15 cellular contexts compared by ENCODE assay signal in the genomic region with DNA sequence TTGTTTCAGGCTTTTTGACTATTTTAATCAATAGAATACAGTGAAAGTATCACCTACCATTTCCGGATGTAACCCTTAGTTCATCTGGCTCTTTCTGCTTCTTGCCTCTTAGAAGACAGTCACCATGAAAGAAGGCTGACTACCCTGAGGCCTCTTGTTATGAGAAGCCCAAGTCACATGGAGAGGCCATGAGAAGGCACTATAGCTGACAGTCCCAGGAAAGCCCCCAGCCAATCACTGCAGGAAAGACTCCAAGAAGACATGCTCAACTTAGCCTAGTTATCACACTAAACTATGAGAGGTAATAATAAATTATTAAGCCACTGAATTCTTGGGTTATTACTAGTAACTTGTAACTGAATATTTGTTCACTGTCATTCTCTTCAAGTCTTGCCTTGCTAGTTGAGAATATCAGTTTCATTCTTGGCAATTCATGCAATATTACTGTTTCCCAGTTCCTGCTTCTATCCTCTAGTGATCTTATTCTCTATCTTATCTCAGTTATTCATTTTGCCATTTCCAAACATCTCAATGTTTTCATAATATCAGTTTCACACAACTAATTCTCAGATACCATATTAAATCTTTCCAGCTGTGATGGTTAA.
DNase-seq lines count a peak whose midpoint lies in the region; ATAC-seq and TF ChIP-seq lines count a peak whose summit lies in the region.
"Had no signal": no experiment of that assay in that cellular context is flagged by ENCODE, and none has a peak within 500 bp of the region (broad histone marks: within the 10 kb centered on the region; RNA-seq: fewer than 3 reads in every experiment).

No MANE protein-coding gene starts in this region.

- DNase-seq in AG10803 (ENCODE audit: low read depth) (peak; percentile 19), SKM-1 (lab: John Stamatoyannopoulos, UW; ENCODE audit: unreplicated experiment) (no peak), NCI-H446 treated with DMSO at 0.1 percent for 48 hours (lab: John Stamatoyannopoulos, UW) (no peak), caudate nucleus (lab: John Stamatoyannopoulos, UW) (no peak), superior temporal gyrus (ENCODE audit: extremely low spot score) (no peak)
- DNase-seq: activated T-cell treated with anti-CD3 and anti-CD28 coated beads, Interleukin-2, amount 50 U/mL, for 72 hours; DMS153; mucosa of descending colon; NCI-H510A treated with DMSO at 0.1 percent for 48 hours; SIG-M5 had no signal

- H3K27ac ChIP-seq in caudate nucleus (ENCODE audit: low read depth, low read length), result no peak overlapping the region
- H3K27ac ChIP-seq: thoracic aorta had no signal

- no peak for TF ChIP-seq CTCF in AG10803 (conservative IDR thresholded peaks at IDR 0.05; ENCODE audit: low read length)

- ATAC-seq in GM19043 (IDR thresholded peaks at IDR 0.05; ENCODE audit: low read depth, unreplicated experiment), result peak; percentile 55
- ATAC-seq in HG02610 (IDR thresholded peaks at IDR 0.05; ENCODE audit: unreplicated experiment), result peak; percentile 84
- peak; percentile 67 for ATAC-seq in HG03439 (IDR thresholded peaks at IDR 0.05; ENCODE audit: unreplicated experiment)
- ATAC-seq: activated T-cell treated with anti-CD3 and anti-CD28 coated beads, Interleukin-2, amount 50 U/mL, for 72 hours; mucosa of descending colon; WTC11 had no signal

- no peak overlapping the region for H3K4me3 ChIP-seq in AG10803 (ENCODE audit: low read length)
- H3K4me3 ChIP-seq: mucosa of descending colon, thoracic aorta had no signal
